In the genomic region with DNA sequence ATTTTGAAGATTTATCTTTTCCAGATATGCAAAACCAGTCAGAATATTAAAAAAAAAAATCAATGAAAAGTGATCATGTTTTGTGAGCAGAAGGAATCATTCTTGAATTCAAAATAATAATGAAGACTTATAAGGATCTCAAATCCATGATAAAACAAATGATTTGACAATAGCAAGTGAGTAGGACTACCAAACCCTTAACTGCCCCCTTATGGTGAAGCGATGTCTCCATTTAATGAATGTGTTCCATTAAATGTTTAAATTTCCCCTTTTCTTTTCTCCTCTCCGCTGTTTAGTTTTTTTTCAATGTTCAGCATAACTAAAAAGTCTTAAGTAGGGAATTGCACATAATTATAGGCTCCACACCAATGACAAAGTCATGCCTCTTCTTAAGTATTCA, we compare ENCODE assay signal across 11 cellular contexts. TPM values are rescaled to one million over a fixed set of nuclear protein-coding genes. Genes with fewer than 3 reads are reported as not detected.
DNase-seq lines count a peak whose midpoint lies in the region; ATAC-seq, FAIRE-seq and TF ChIP-seq lines count a peak whose summit lies in the region.
"Had no signal": no experiment of that assay in that cellular context is flagged by ENCODE, and none has a peak within 500 bp of the region (broad histone marks: within the 10 kb centered on the region; RNA-seq: fewer than 3 reads in every experiment).

No MANE protein-coding gene starts in this region.

- no peak for FAIRE-seq in GM19239 (lab: Jason Lieb, UNC)

- H3K4me3 ChIP-seq in heart right ventricle, result no peak overlapping the region
- no peak overlapping the region for H3K4me3 ChIP-seq in right atrium auricular region
- no peak overlapping the region for H3K4me3 ChIP-seq in fibroblast of lung (replicated peaks in 1 of 4; ENCODE audit: control extremely low read depth in 1 of 4, insufficient read depth in 1 of 4, low read depth in 3 of 4, low read length in 4 of 4)
- H3K4me3 ChIP-seq: BLaER1 had no signal

- DNase-seq in heart right ventricle (no peak), right atrium auricular region (ENCODE audit: low spot score) (no peak), RPMI7951 (ENCODE audit: low read depth) (peak; percentile 9), fibroblast of lung (ENCODE audit: low read depth in 2 of 2) (peak; percentile 6 to 53), GM19239 (ENCODE audit: insufficient read length, low spot score) (no peak), LoVo (ENCODE audit: low spot score) (no peak), HPDE6-E6E7 (ENCODE audit: extremely low spot score) (no peak)
- DNase-seq: naive thymus-derived CD8-positive, alpha-beta T cell had no signal

- H3K36me3 ChIP-seq in heart right ventricle (no peaks in the 10 kb centered on the region), right atrium auricular region (no peaks in the 10 kb centered on the region), fibroblast of lung (ENCODE audit: control insufficient read depth, insufficient read depth, low read length) (no peaks in the 10 kb centered on the region)
- H3K36me3 ChIP-seq: BLaER1 had no signal

- no peaks in the 10 kb centered on the region for H3K9me3 ChIP-seq in heart right ventricle
- no peaks in the 10 kb centered on the region for H3K9me3 ChIP-seq in right atrium auricular region
- H3K9me3 ChIP-seq in fibroblast of lung (ENCODE audit: control insufficient read depth, insufficient read depth, low read depth, low read length), result no peaks in the 10 kb centered on the region
- H3K9me3 ChIP-seq: BLaER1 had no signal

- WGBS in heart right ventricle, 2 donors, result 92 to 96% methylated on average over 2 of the region's 2 CpGs

- intact Hi-C loops in heart right ventricle (cut with DNase I), result loop anchor here in 6 of 10 donors (5.0 to 10.0 kb wide), 4 partner anchors 188 to 368 kb away; no protein-coding TSS in a partner anchor

- ATAC-seq in heart right ventricle (no peak), HG02798 (IDR thresholded peaks at IDR 0.05; ENCODE audit: poor library complexity, unreplicated experiment) (no peak)
- ATAC-seq: naive thymus-derived CD8-positive, alpha-beta T cell; stimulated activated effector memory CD8-positive, alpha-beta T cell treated with anti-CD3 and anti-CD28 coated beads, Interleukin-12 subunit alpha, Interleukin-12 subunit beta, amount 100 ng/mL, for 72 hours had no signal

- peaks cover 3 to 38% (median 26%) of the 10 kb centered on the region in 9 donors for H3K4me1 ChIP-seq in heart right ventricle
- peaks cover 0 to 28% of the 10 kb centered on the region in 2 donors for H3K4me1 ChIP-seq in right atrium auricular region
- peaks cover 7% of the 10 kb centered on the region for H3K4me1 ChIP-seq in fibroblast of lung (ENCODE audit: control insufficient read depth, extremely low read depth, insufficient read depth, low read length)

- H3K9ac ChIP-seq in fibroblast of lung (ENCODE audit: insufficient read depth, low read length), result no peak overlapping the region
- H3K9ac ChIP-seq: BLaER1 had no signal

- no peaks in the 10 kb centered on the region for H3K79me2 ChIP-seq in fibroblast of lung (ENCODE audit: control insufficient read depth, insufficient read depth, low read length)

- TF ChIP-seq CTCF in heart right ventricle (IDR thresholded peaks at IDR 0.05), result peak in 7 of 9 donors; percentile 20 to 50 (median 39)
- TF ChIP-seq CTCF in right atrium auricular region (IDR thresholded peaks at IDR 0.05), result peak in 1 of 2 donors; percentile 53
- TF ChIP-seq CTCF in fibroblast of lung (conservative IDR thresholded peaks at IDR 0.05 in 1 of 2, IDR thresholded peaks at IDR 0.05 in 1 of 2; ENCODE audit: low read depth in 1 of 2, low read length in 2 of 2), result peak; percentile 33 to 36

- H3K27me3 ChIP-seq in heart right ventricle, result no peaks in the 10 kb centered on the region
- H3K27me3 ChIP-seq in right atrium auricular region, result no peaks in the 10 kb centered on the region
- H3K27me3 ChIP-seq in fibroblast of lung (ENCODE audit: control insufficient read depth, insufficient read depth, low read length), result no peaks in the 10 kb centered on the region
- H3K27me3 ChIP-seq: BLaER1 had no signal

- H4K20me1 ChIP-seq in fibroblast of lung (ENCODE audit: control insufficient read depth, extremely low read depth, insufficient read depth, low read length), result no peaks in the 10 kb centered on the region
- H4K20me1 ChIP-seq: BLaER1 had no signal

- H3K4me2 ChIP-seq in fibroblast of lung (ENCODE audit: extremely low read depth, insufficient read depth, low read length), result no peak overlapping the region
- H3K4me2 ChIP-seq: BLaER1 had no signal

- H2AFZ ChIP-seq in fibroblast of lung (ENCODE audit: low read length), result no peak overlapping the region

- no peak overlapping the region for H3K27ac ChIP-seq in heart right ventricle
- no peak overlapping the region for H3K27ac ChIP-seq in right atrium auricular region
- no peak overlapping the region for H3K27ac ChIP-seq in fibroblast of lung (ENCODE audit: insufficient read depth, low read length)
- H3K27ac ChIP-seq: BLaER1 had no signal

RNA-seq across cellular contexts. Expression of a gene that starts 12.2 kb away (rescaled TPM):
- total RNA-seq in heart right ventricle (10 to 100 TPM; 16.8 to 57.4 (median 45.9) TPM), right atrium auricular region (10 to 100 TPM; 14.5 to 19.7 TPM), fibroblast of lung (8.7 and 11.6 TPM in 2 replicates)
- polyA plus RNA-seq in heart right ventricle (10 to 100 TPM in 1 of 2 donors, 1 to 10 TPM in 1; 4.8 to 76.2 TPM), fibroblast of lung (8.6 and 15.2 TPM in 2 replicates)
- total RNA-seq in RPMI7951 (2014; rRNA removed; shearing (Covaris generic)), result 7.8 and 11.5 TPM in 2 replicates
- 4.8 and 10.6 TPM in 2 replicates for polyA plus RNA-seq in fibroblast of lung (2012)
- 30.7 and 36.6 TPM in 2 replicates for polyA minus RNA-seq in fibroblast of lung (ENCODE audit: low replicate concordance)

RNA-seq across cellular contexts. Expression of a gene that starts 30.7 kb away (rescaled TPM):
- total RNA-seq in heart right ventricle (10 to 100 TPM in 9 of 10 donors, 1 to 10 TPM in 1; 9.7 to 18.3 (median 12.9) TPM), right atrium auricular region (1 to 10 TPM; 1.7 to 2.8 TPM), fibroblast of lung (3.6 and 4.0 TPM in 2 replicates)
- polyA plus RNA-seq in heart right ventricle (1 to 10 TPM; 5.4 to 6.9 TPM), fibroblast of lung (2.9 and 3.3 TPM in 2 replicates)
- 8.3 and 8.8 TPM in 2 replicates for total RNA-seq in RPMI7951 (2014; rRNA removed; shearing (Covaris generic))
- 2.8 and 2.9 TPM in 2 replicates for polyA plus RNA-seq in fibroblast of lung (2012)
- polyA minus RNA-seq in fibroblast of lung (ENCODE audit: low replicate concordance), result not detected in 2 replicates

Comparison
In these comparisons a context has a peak if more than half of its experiments do, and no peak if none do; other contexts are left out.
1. DNase-seq: peak in RPMI7951 (single experiment) and fibroblast of lung (2 of 2); none in heart right ventricle (0 of 2), right atrium auricular region (single experiment), GM19239 (single experiment), LoVo (single experiment) and HPDE6-E6E7 (single experiment).